1 cellular context compared by ENCODE assay signal in the genomic region with DNA sequence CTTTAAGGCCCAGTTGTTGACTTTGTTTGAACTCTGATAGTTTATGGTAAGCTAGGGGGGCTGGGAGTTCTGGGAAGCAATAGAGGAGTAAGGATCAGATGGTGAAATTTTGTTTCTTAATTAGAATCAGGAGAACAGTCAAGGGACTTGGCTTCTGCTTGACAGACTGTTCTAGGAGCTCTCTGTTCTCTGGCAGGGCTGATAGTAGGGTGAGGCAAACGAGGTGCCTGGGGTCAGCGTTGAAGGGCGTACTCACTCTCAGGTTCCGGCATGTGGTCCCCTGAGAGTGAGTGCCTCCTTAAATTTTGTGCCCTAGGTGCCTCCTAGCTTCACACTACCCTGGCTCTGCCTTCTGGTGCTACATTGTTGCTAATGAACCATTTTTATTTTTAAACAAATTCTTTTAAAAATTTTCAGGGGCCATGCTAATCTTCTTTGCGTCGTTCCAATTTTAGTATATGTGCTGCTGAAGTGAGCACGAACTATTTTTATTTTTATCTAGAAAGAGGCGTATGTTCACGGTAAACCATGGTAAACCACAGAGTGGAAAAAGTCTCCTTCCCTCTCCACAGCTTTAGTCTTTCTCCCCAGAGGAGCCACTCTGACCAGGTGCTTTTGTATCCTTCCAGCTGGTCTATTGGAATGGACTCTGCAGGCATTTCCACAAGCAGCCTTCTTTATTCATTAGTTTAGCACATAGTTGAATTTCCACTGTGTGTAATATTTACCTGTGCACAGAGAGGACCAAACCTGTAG.
TF ChIP-seq lines count a peak whose summit lies in the region.

No MANE protein-coding gene starts in this region.

TF ChIP-seq in SK-N-SH, 30 proteins besides CTCF, POLR2A, EP300 and RAD21:
- no peak for TF ChIP-seq SIN3A (IDR thresholded peaks at IDR 0.05; ENCODE audit: borderline replicate concordance, low read depth, low read length)
- TF ChIP-seq YY1 (IDR thresholded peaks at IDR 0.05; ENCODE audit: low read depth): no peak
- no peak for TF ChIP-seq RXRA (IDR thresholded peaks at IDR 0.05; ENCODE audit: borderline replicate concordance, low read depth)
- TF ChIP-seq FOXM1 (IDR thresholded peaks at IDR 0.05; ENCODE audit: low read depth): no peak
- TF ChIP-seq, protein P1, sequence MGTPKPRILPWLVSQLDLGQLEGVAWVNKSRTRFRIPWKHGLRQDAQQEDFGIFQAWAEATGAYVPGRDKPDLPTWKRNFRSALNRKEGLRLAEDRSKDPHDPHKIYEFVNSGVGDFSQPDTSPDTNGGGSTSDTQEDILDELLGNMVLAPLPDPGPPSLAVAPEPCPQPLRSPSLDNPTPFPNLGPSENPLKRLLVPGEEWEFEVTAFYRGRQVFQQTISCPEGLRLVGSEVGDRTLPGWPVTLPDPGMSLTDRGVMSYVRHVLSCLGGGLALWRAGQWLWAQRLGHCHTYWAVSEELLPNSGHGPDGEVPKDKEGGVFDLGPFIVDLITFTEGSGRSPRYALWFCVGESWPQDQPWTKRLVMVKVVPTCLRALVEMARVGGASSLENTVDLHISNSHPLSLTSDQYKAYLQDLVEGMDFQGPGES (IDR thresholded peaks at IDR 0.05; ENCODE audit: low read depth, low read length): no peak
- TF ChIP-seq, protein P2, sequence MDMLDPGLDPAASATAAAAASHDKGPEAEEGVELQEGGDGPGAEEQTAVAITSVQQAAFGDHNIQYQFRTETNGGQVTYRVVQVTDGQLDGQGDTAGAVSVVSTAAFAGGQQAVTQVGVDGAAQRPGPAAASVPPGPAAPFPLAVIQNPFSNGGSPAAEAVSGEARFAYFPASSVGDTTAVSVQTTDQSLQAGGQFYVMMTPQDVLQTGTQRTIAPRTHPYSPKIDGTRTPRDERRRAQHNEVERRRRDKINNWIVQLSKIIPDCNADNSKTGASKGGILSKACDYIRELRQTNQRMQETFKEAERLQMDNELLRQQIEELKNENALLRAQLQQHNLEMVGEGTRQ (IDR thresholded peaks at IDR 0.05; ENCODE audit: borderline replicate concordance, low read depth, low read length): no peak
- no peak for TF ChIP-seq EZH2phosphoT487 (IDR thresholded peaks at IDR 0.05; ENCODE audit: borderline replicate concordance, low read depth)
- no peak for TF ChIP-seq MXI1 (IDR thresholded peaks at IDR 0.05; ENCODE audit: low read depth, low read length)
- no peak for TF ChIP-seq GATA2 (CRISPR knock-in tag; IDR thresholded peaks at IDR 0.05)
